In the genomic region with DNA sequence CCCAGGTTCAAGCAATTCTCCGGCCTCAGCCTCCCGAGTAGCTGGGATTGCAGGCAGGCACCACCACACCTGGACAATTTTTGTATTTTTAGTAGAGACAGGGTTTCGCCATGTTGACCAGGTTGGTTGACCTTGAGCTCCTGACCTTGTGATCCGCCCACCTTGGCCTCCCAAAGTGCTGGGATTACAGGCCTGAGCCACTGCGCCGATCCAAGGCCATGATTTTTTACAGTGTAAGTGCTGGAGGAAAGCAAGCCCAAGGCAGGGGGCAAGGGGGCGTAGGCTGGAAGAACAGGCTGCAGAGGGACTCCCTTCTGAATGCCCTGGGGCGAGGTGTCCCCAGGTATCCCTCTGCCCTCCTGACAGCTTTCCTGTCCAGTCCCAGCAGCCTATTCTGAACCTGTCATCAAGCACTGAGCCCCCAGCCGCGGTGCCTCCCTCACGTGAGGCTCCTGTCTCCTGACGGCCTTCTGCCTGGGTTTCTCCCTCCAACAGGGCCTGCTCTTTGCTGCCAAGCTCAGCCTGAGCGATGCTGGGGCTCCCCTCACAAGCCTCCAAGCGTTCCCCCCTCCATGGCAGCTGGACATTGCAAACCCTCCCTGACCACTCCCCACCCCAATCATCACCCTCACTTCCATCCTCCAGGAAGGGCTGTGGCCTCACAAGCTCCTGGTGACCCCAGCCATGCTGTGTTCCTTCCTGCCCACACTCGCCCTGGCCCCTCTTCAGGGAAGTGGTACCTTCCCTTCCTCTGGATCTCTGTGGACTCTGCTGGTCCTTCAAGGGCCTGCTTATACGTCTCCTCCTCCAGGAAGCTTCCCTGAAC, we compare ENCODE assay signal across 13 cellular contexts.
"Had no signal": no experiment of that assay in that cellular context is flagged by ENCODE, and none has a peak within 500 bp of the region (broad histone marks: within the 10 kb centered on the region; RNA-seq: fewer than 3 reads in every experiment).

No MANE protein-coding gene starts in this region.

- DNase-seq: activated B cell treated with CpG ODN at 0.5 μM for 24 hours; activated CD4-positive, alpha-beta T cell treated with anti-CD3 and anti-CD28 coated beads for 48 hours; activated CD8-positive, alpha-beta memory T cell treated with anti-CD3 and anti-CD28 coated beads, Interleukin-2, amount 50 U/mL, for 48 hours; activated naive CD4-positive, alpha-beta T cell treated with Interleukin-2 at 50 U/mL for 16 hours; dorsolateral prefrontal cortex; nucleus accumbens; stimulated activated CD4-positive, alpha-beta T cell treated with anti-CD3 and anti-CD28 coated beads, Interleukin-2, amount 100 ng/mL, for 48 hours; stimulated activated naive B cell treated with anti-CD40 and anti-IgM and Interleukin-4, amounts not matched to agents 10 μg/mL and 1 μg/mL and 100 μg/mL, for 72 hours; trophoblast cell had no signal

- H3K36me3 Mint-ChIP-seq: stimulated activated naive B cell treated with anti-CD40 and anti-IgM and Interleukin-4, amounts not matched to agents 10 μg/mL and 1 μg/mL and 100 μg/mL, for 72 hours had no signal

- H3K27me3 Mint-ChIP-seq: activated B cell treated with CpG ODN at 0.5 μM for 24 hours; stimulated activated naive B cell treated with anti-CD40 and anti-IgM and Interleukin-4, amounts not matched to agents 10 μg/mL and 1 μg/mL and 100 μg/mL, for 72 hours had no signal

- H3K9me3 ChIP-seq: gastroesophageal sphincter, suprapubic skin had no signal

- H3K4me3 ChIP-seq: dorsolateral prefrontal cortex, gastroesophageal sphincter, suprapubic skin had no signal

- H3K27ac ChIP-seq: dorsolateral prefrontal cortex, gastroesophageal sphincter, suprapubic skin had no signal

- H3K4me3 Mint-ChIP-seq: activated B cell treated with CpG ODN at 0.5 μM for 24 hours; stimulated activated naive B cell treated with anti-CD40 and anti-IgM and Interleukin-4, amounts not matched to agents 10 μg/mL and 1 μg/mL and 100 μg/mL, for 72 hours had no signal

- ATAC-seq: gastroesophageal sphincter; stimulated activated naive B cell treated with anti-CD40 and anti-IgM and Interleukin-4, amounts not matched to agents 10 μg/mL and 1 μg/mL and 100 μg/mL, for 72 hours had no signal

- H3K27me3 ChIP-seq: dorsolateral prefrontal cortex, gastroesophageal sphincter, suprapubic skin had no signal

- H3K36me3 ChIP-seq: gastroesophageal sphincter, suprapubic skin had no signal

- H3K9me3 Mint-ChIP-seq: activated B cell treated with CpG ODN at 0.5 μM for 24 hours; stimulated activated naive B cell treated with anti-CD40 and anti-IgM and Interleukin-4, amounts not matched to agents 10 μg/mL and 1 μg/mL and 100 μg/mL, for 72 hours had no signal

- H3K27ac Mint-ChIP-seq: activated B cell treated with CpG ODN at 0.5 μM for 24 hours; stimulated activated naive B cell treated with anti-CD40 and anti-IgM and Interleukin-4, amounts not matched to agents 10 μg/mL and 1 μg/mL and 100 μg/mL, for 72 hours had no signal

- FAIRE-seq: islet of Langerhans, TTC549 had no signal
